In the genomic region with DNA sequence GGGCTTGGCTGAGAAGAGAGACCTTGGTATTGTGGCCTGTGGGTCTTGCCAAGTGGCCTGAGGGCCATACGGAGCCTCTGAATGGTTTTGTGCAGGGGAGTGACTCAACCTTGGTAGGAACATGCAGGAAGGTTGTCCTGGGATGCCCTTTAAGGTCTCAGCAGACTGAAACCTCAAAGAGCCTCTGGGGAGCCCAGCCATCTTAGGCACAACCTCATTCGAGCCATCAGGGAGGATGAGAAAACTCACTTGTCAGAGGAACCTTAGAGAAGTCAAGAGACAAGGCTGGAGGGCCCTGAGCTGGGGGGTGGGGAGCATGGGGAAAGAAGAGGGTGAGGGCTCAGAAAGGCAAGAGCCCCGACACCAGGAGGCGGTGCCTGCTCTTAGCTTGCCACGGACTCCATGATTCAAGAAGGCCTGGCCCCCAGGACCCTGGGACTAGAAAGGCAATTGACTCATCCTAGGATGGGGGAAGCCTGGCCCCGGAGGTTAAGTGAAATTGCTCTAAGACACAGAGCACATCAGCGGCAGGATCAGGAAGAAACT, we compare ENCODE assay signal across 1 cellular context.
TF ChIP-seq lines count a peak whose summit lies in the region.

No MANE protein-coding gene starts in this region.

TF ChIP-seq in H1, 55 proteins besides CTCF, POLR2A, EP300 and RAD21 (continued from another document):
- TF ChIP-seq TBP (IDR thresholded peaks at IDR 0.05; ENCODE audit: low read depth, low read length) = no peak
- TF ChIP-seq, protein P1, sequence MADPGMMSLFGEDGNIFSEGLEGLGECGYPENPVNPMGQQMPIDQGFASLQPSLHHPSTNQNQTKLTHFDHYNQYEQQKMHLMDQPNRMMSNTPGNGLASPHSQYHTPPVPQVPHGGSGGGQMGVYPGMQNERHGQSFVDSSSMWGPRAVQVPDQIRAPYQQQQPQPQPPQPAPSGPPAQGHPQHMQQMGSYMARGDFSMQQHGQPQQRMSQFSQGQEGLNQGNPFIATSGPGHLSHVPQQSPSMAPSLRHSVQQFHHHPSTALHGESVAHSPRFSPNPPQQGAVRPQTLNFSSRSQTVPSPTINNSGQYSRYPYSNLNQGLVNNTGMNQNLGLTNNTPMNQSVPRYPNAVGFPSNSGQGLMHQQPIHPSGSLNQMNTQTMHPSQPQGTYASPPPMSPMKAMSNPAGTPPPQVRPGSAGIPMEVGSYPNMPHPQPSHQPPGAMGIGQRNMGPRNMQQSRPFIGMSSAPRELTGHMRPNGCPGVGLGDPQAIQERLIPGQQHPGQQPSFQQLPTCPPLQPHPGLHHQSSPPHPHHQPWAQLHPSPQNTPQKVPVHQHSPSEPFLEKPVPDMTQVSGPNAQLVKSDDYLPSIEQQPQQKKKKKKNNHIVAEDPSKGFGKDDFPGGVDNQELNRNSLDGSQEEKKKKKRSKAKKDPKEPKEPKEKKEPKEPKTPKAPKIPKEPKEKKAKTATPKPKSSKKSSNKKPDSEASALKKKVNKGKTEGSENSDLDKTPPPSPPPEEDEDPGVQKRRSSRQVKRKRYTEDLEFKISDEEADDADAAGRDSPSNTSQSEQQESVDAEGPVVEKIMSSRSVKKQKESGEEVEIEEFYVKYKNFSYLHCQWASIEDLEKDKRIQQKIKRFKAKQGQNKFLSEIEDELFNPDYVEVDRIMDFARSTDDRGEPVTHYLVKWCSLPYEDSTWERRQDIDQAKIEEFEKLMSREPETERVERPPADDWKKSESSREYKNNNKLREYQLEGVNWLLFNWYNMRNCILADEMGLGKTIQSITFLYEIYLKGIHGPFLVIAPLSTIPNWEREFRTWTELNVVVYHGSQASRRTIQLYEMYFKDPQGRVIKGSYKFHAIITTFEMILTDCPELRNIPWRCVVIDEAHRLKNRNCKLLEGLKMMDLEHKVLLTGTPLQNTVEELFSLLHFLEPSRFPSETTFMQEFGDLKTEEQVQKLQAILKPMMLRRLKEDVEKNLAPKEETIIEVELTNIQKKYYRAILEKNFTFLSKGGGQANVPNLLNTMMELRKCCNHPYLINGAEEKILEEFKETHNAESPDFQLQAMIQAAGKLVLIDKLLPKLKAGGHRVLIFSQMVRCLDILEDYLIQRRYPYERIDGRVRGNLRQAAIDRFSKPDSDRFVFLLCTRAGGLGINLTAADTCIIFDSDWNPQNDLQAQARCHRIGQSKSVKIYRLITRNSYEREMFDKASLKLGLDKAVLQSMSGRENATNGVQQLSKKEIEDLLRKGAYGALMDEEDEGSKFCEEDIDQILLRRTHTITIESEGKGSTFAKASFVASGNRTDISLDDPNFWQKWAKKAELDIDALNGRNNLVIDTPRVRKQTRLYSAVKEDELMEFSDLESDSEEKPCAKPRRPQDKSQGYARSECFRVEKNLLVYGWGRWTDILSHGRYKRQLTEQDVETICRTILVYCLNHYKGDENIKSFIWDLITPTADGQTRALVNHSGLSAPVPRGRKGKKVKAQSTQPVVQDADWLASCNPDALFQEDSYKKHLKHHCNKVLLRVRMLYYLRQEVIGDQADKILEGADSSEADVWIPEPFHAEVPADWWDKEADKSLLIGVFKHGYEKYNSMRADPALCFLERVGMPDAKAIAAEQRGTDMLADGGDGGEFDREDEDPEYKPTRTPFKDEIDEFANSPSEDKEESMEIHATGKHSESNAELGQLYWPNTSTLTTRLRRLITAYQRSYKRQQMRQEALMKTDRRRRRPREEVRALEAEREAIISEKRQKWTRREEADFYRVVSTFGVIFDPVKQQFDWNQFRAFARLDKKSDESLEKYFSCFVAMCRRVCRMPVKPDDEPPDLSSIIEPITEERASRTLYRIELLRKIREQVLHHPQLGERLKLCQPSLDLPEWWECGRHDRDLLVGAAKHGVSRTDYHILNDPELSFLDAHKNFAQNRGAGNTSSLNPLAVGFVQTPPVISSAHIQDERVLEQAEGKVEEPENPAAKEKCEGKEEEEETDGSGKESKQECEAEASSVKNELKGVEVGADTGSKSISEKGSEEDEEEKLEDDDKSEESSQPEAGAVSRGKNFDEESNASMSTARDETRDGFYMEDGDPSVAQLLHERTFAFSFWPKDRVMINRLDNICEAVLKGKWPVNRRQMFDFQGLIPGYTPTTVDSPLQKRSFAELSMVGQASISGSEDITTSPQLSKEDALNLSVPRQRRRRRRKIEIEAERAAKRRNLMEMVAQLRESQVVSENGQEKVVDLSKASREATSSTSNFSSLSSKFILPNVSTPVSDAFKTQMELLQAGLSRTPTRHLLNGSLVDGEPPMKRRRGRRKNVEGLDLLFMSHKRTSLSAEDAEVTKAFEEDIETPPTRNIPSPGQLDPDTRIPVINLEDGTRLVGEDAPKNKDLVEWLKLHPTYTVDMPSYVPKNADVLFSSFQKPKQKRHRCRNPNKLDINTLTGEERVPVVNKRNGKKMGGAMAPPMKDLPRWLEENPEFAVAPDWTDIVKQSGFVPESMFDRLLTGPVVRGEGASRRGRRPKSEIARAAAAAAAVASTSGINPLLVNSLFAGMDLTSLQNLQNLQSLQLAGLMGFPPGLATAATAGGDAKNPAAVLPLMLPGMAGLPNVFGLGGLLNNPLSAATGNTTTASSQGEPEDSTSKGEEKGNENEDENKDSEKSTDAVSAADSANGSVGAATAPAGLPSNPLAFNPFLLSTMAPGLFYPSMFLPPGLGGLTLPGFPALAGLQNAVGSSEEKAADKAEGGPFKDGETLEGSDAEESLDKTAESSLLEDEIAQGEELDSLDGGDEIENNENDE (IDR thresholded peaks at IDR 0.05; ENCODE audit: insufficient replicate concordance, low read length) = no peak
- 0 out of 4 replicates have a peak, but pooled peaks of 1 of the 2 experiments have one; percentile 15 for TF ChIP-seq SIN3A (conservative IDR thresholded peaks at IDR 0.05 in 1 of 2, IDR thresholded peaks at IDR 0.05 in 1 of 2; ENCODE audit: low read depth in 1 of 2, low read length in 2 of 2)
TF ChIP-seq in H1: peak in this region for 1.
